7 cellular contexts compared by ENCODE assay signal in genomic region chr16:55732496-55732895, GRCh38.
"Had no signal": no experiment of that assay in that cellular context is flagged by ENCODE, and none has a peak within 500 bp of the region (broad histone marks: within the 10 kb centered on the region; RNA-seq: fewer than 3 reads in every experiment).

No MANE protein-coding gene starts in this region.

- H3K4me3 Mint-ChIP-seq: GM23338, H9 had no signal

- H3K9me3 Mint-ChIP-seq: IgD-negative memory B cell had no signal

- H2AFZ ChIP-seq: GM23338 had no signal

- DNase-seq: HCEC 1CT had no signal

- H3K4me2 ChIP-seq: GM23338 had no signal

- H3K4me1 Mint-ChIP-seq: GM23338, H9, IgD-negative memory B cell had no signal

- FAIRE-seq: H1, H54, HTR-8/SVneo had no signal

- H3K27ac Mint-ChIP-seq: GM23338, H9 had no signal

- ATAC-seq: GM23338 had no signal

- H3K4me3 ChIP-seq: GM23338 had no signal
